Comparison of ENCODE assay signal across 8 cellular contexts in the genomic region with DNA sequence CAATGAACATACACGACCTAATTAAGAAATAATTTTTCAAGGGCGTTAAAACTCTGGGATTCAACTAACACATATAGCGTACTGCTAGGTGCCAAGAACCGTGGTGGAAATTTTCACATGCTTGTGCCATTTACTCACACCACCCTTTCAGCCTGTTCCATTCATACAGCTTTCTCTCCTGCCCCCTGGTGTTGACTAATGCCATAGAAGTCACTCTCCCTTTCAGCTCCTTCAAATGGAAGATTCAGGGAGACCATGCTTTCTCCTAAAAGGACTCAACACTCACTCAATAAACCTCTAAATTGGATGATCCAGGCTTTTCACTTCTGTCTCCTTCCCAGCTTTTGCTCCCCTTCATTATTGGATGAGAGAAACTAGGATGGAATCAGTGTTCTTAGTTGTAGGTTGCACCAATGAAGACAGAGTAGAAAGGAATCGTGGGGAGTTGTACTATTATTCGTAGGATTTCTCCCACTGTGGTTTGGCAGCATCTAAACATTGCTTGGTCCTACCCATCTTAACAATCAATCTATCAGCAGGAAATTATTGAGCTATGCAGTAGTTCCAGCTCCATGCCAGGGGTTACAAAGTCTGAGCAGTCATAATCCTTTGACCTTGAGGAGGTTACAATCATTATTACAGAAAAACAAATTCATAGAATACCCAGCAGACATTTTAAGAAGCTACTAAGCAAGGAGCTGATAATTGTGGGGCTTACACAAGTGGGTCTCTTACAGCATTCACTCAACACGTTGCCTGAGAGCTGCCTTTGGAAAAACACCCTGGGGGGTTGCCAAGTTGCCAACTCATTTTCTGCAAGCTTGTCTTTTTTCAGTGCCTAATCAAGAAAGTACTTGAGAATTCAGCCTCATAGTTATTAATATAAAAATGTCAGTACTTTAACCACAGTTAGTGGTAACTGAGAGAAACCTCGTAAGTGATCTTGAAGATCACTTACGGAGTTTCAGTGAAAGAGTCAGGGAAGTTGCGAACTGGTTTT. TPM values are rescaled to one million over a fixed set of nuclear protein-coding genes. Genes with fewer than 3 reads are reported as not detected.
DNase-seq lines count a peak whose midpoint lies in the region; ATAC-seq and TF ChIP-seq lines count a peak whose summit lies in the region.

No MANE protein-coding gene starts in this region.

- H3K4me3 Mint-ChIP-seq in activated T-cell treated with anti-CD3 and anti-CD28 coated beads, Interleukin-2, amount 50 U/mL, for 4 hours, result no peak overlapping the region

- no peaks in the 10 kb centered on the region for H3K36me3 Mint-ChIP-seq in activated T-cell treated with anti-CD3 and anti-CD28 coated beads, Interleukin-2, amount 50 U/mL, for 4 hours (ENCODE audit: insufficient read depth)

- H3K4me1 Mint-ChIP-seq in activated T-cell treated with anti-CD3 and anti-CD28 coated beads, Interleukin-2, amount 50 U/mL, for 4 hours (ENCODE audit: low read depth), result peaks cover 4% of the 10 kb centered on the region

- peak; percentile 55 for DNase-seq in DMS79 (lab: John Stamatoyannopoulos, UW)
- peak; percentile 74 for DNase-seq in NCI-H748 (lab: John Stamatoyannopoulos, UW; ENCODE audit: unreplicated experiment)
- peak; percentile 20 for DNase-seq in activated T-cell treated with anti-CD3 and anti-CD28 coated beads, Interleukin-2, amount 50 U/mL, for 4 hours
- peak; percentile 77 for DNase-seq in foreskin melanocyte
- DNase-seq in omental fat pad (ENCODE audit: low spot score), result peak; percentile 29
- no peak for DNase-seq in GF-D8 (lab: John Stamatoyannopoulos, UW)

- ATAC-seq in HG02885 (IDR thresholded peaks at IDR 0.05; ENCODE audit: poor library complexity, unreplicated experiment), result peak; percentile 76
- ATAC-seq in activated T-cell treated with anti-CD3 and anti-CD28 coated beads, Interleukin-2, amount 50 U/mL, for 4 hours, result peak; percentile 38 to 49
- peak; percentile 56 for ATAC-seq in omental fat pad (ENCODE audit: low FRiP score)
- no peak for ATAC-seq in HG03280 (IDR thresholded peaks at IDR 0.05; ENCODE audit: unreplicated experiment)

- TF ChIP-seq CTCF in omental fat pad (IDR thresholded peaks at IDR 0.05), result peak in 1 of 3 donors; percentile 27

- H3K9me3 Mint-ChIP-seq in activated T-cell treated with anti-CD3 and anti-CD28 coated beads, Interleukin-2, amount 50 U/mL, for 4 hours, result no peaks in the 10 kb centered on the region

- H3K27me3 Mint-ChIP-seq in activated T-cell treated with anti-CD3 and anti-CD28 coated beads, Interleukin-2, amount 50 U/mL, for 4 hours (ENCODE audit: low read depth), result peaks cover 49% of the 10 kb centered on the region

RNA-seq across cellular contexts. Expression of gene PPP1R3C, which starts 2.8 kb away (rescaled TPM):
- total RNA-seq in activated T-cell treated with anti-CD3 and anti-CD28 coated beads, Interleukin-2, amount 50 U/mL, for 4 hours, result under 1 TPM; 0.08 to 0.15 (median 0.11) TPM
- 1 to 10 TPM; 3.5 to 6.8 (median 5.9) TPM for total RNA-seq in omental fat pad
